1 cellular context compared by ENCODE assay signal in the genomic region with DNA sequence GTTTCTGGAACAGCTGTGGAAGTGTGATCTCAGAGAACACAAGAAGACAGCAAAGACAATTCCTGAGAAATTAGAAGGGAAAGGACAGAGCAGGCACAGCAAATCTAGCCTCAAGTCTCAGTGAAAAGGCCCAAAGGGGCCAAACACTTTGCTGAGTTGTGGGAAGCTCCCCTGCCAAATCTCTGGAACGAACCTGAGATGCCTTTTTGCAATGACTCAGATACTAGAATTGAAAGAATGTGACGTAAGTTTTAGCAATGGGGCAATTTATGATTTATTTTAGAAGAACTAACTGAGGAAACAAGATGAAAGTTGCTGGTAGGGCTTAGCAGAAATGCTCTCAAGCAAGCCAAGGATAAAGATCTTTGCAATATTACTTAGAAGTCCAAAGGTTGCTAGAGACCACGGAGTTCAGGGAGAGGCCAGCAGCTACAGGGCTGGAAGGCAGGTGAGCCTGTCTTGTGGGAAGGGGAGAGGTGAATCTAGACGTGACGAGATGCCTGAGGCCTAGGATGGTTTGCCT.
TF ChIP-seq lines count a peak whose summit lies in the region.

No MANE protein-coding gene starts in this region.

TF ChIP-seq in K562, 482 proteins besides CTCF, POLR2A, EP300 and RAD21 (continued from another document):
- TF ChIP-seq, protein P1, sequence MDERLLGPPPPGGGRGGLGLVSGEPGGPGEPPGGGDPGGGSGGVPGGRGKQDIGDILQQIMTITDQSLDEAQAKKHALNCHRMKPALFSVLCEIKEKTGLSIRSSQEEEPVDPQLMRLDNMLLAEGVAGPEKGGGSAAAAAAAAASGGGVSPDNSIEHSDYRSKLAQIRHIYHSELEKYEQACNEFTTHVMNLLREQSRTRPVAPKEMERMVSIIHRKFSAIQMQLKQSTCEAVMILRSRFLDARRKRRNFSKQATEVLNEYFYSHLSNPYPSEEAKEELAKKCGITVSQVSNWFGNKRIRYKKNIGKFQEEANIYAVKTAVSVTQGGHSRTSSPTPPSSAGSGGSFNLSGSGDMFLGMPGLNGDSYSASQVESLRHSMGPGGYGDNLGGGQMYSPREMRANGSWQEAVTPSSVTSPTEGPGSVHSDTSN (CRISPR knock-in tag; IDR thresholded peaks at IDR 0.05; ENCODE audit: low read depth): no peak
- TF ChIP-seq, protein P1 (tag; conservative IDR thresholded peaks at IDR 0.05; ENCODE audit: low read depth): 0 out of 2 replicates have a peak, but pooled peaks have one; percentile 31
- TF ChIP-seq DPF2 (IDR thresholded peaks at IDR 0.05) (peak; percentile 56), NBN (IDR thresholded peaks at IDR 0.05; ENCODE audit: low read depth) (0 out of 2 replicates have a peak, but pooled peaks have one; percentile 19), KLF6 (CRISPR knock-in tag; IDR thresholded peaks at IDR 0.05; ENCODE audit: borderline replicate concordance) (no peak), NFE2 (IDR thresholded peaks at IDR 0.05; ENCODE audit: low read depth) (peak; percentile 55), L3MBTL2 (IDR thresholded peaks at IDR 0.05) (peak; percentile 29; the same call in 1 of the 2 replicates), FOSL1 (tag; conservative IDR thresholded peaks at IDR 0.05) (peak; percentile 71), CAMTA2 (CRISPR knock-in tag; conservative IDR thresholded peaks at IDR 0.05) (no peak), NR2C1 (IDR thresholded peaks at IDR 0.05) (no peak), NR2C1 (tag; IDR thresholded peaks at IDR 0.05) (peak; percentile 38; the same call in 1 of the 2 replicates), ATF7 (IDR thresholded peaks at IDR 0.05) (peak; percentile 89), ZNF175 (CRISPR knock-in tag; IDR thresholded peaks at IDR 0.05; ENCODE audit: low read depth) (peak; percentile 68), ARID1B (IDR thresholded peaks at IDR 0.05) (peak; percentile 38; the same call in 1 of the 2 replicates)
- TF ChIP-seq, protein P2, sequence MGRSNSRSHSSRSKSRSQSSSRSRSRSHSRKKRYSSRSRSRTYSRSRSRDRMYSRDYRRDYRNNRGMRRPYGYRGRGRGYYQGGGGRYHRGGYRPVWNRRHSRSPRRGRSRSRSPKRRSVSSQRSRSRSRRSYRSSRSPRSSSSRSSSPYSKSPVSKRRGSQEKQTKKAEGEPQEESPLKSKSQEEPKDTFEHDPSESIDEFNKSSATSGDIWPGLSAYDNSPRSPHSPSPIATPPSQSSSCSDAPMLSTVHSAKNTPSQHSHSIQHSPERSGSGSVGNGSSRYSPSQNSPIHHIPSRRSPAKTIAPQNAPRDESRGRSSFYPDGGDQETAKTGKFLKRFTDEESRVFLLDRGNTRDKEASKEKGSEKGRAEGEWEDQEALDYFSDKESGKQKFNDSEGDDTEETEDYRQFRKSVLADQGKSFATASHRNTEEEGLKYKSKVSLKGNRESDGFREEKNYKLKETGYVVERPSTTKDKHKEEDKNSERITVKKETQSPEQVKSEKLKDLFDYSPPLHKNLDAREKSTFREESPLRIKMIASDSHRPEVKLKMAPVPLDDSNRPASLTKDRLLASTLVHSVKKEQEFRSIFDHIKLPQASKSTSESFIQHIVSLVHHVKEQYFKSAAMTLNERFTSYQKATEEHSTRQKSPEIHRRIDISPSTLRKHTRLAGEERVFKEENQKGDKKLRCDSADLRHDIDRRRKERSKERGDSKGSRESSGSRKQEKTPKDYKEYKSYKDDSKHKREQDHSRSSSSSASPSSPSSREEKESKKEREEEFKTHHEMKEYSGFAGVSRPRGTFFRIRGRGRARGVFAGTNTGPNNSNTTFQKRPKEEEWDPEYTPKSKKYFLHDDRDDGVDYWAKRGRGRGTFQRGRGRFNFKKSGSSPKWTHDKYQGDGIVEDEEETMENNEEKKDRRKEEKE (IDR thresholded peaks at IDR 0.05; ENCODE audit: borderline replicate concordance in 1 of 2, control insufficient read depth in 1 of 2, low read depth in 2 of 2, low read length in 1 of 2): no peak
- TF ChIP-seq, protein P3, sequence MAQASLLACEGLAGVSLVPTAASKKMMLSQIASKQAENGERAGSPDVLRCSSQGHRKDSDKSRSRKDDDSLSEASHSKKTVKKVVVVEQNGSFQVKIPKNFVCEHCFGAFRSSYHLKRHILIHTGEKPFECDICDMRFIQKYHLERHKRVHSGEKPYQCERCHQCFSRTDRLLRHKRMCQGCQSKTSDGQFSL (CRISPR knock-in tag; IDR thresholded peaks at IDR 0.05): no peak
- TF ChIP-seq, protein P3 (tag; IDR thresholded peaks at IDR 0.05): 0 out of 4 replicates have a peak, but pooled peaks of 1 of the 2 experiments have one; percentile 28
